ENCODE assay signal across 16 cellular contexts in genomic region chr1:39684313-39684664, GRCh38. TPM values are rescaled to one million over a fixed set of nuclear protein-coding genes. Genes with fewer than 3 reads are reported as not detected.
"Had no signal": no experiment of that assay in that cellular context is flagged by ENCODE, and none has a peak within 500 bp of the region (broad histone marks: within the 10 kb centered on the region; RNA-seq: fewer than 3 reads in every experiment).

No MANE protein-coding gene starts in this region.

- H3K9me3 Mint-ChIP-seq: activated T-helper 2 cell treated with anti-CD3 and anti-CD28 coated beads, Interferon-gamma antibody, Interleukin-2, Interleukin-4, amounts not matched to agents 10 μg/mL and 5 μg/mL and 100 μg/mL, durations not matched to agents 14 hours and 24 hours and 36 hours had no signal

- H3K36me3 ChIP-seq: cardiac muscle cell, tibial artery had no signal

- H3K4me3 ChIP-seq: cardiac muscle cell, mucosa of descending colon, smooth muscle cell, tibial artery had no signal

- H3K9me3 ChIP-seq: mucosa of descending colon, tibial artery had no signal

- H3K4me1 Mint-ChIP-seq: endodermal cell had no signal

- H3K27ac ChIP-seq: cardiac muscle cell, epithelial cell of prostate, parathyroid adenoma, tibial artery had no signal

- H3K4me3 Mint-ChIP-seq: endodermal cell had no signal

- DNase-seq: amniotic stem cell, mesenchymal stem cell, naive B cell, tibial artery had no signal

- H3K4me1 ChIP-seq: parathyroid adenoma, tibial artery had no signal

- H3K27ac Mint-ChIP-seq: activated T-helper 2 cell treated with anti-CD3 and anti-CD28 coated beads, Interferon-gamma antibody, Interleukin-2, Interleukin-4, amounts not matched to agents 10 μg/mL and 5 μg/mL and 100 μg/mL, durations not matched to agents 14 hours and 24 hours and 36 hours; endodermal cell; naive B cell had no signal

RNA-seq across cellular contexts. Expression of gene HPCAL4, which starts 6.9 kb away (rescaled TPM):
- total RNA-seq: endodermal cell, glomerular endothelial cell, lower leg skin, sciatic nerve, subcutaneous adipose tissue had no signal
- polyA plus RNA-seq: smooth muscle cell had no signal

RNA-seq across cellular contexts. Expression of gene NT5C1A, which starts 12.4 kb away (rescaled TPM):
- total RNA-seq: cardiac muscle cell, endodermal cell, glomerular endothelial cell, lower leg skin, smooth muscle cell, subcutaneous adipose tissue had no signal
- polyA plus RNA-seq: smooth muscle cell had no signal

RNA-seq across cellular contexts. Expression of gene HEYL, which starts 44.8 kb away (rescaled TPM):
- total RNA-seq: T-helper 1 cell treated with Interleukin-12 subunit alpha and Interleukin-12 subunit beta and Interleukin-4 antibody, amounts not matched to agents 30 ng/mL and 1 ng/mL, for 36 hours had no signal
